1 cellular context compared by ENCODE assay signal in the genomic region with DNA sequence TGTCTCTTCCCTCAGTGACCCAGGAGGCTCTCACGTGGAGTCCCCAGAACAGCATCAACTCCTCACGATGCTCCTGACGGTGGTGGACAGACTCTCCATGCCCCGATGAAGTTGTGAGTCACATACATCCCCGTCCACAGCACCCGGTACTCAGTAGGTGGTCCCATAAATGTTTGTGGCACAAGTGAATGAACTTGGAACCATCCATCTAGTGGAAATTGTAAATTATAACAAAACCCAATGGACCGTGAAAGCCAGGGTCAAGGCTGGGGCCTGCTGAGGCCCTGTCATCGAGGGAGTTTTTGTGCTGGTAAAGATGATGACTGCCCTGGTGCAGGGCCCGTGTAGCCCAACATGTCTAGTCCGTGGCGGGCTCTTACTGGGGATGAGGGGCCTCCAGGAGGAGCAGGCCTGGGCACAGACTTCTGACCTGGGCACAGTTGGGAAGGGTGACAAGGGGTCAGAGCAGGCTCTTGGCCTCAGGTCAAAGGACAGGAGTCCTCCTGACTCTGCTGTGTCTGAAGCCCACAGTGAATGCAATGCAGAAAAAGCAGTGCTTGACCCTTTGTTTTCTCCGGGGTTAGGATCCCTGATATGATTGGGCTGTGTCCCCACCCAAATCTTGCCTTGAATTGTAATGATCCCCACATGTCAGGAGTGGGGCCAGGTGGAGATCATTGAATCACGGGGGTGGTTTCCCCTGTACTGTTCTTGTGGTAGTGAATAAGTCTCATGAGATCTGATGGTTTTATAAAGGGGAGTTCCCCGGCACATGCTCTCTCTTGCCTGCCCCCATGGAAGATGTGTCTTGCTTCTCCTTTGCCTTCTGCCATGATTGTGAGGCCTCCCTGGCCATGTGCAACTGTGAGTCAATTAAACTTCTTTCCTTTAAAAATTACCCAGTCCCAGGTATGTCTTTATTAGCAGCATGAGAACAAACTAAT.
TF ChIP-seq lines count a peak whose summit lies in the region.

No MANE protein-coding gene starts in this region.

TF ChIP-seq in GM12878, 131 proteins besides CTCF, POLR2A, EP300 and RAD21:
- TF ChIP-seq TBL1XR1 (IDR thresholded peaks at IDR 0.05; ENCODE audit: low read depth, low read length) (no peak), POU2F2 (IDR thresholded peaks at IDR 0.05; ENCODE audit: borderline replicate concordance, low read depth, low read length) (no peak), EGR1 (IDR thresholded peaks at IDR 0.05; ENCODE audit: borderline replicate concordance in 1 of 2, low read depth in 2 of 2, low read length in 2 of 2) (no peak), YY1 (IDR thresholded peaks at IDR 0.05; ENCODE audit: low read depth, low read length) (0 out of 2 replicates have a peak, but pooled peaks have one; percentile 14), DPF2 (IDR thresholded peaks at IDR 0.05) (no peak), RUNX3 (IDR thresholded peaks at IDR 0.05; ENCODE audit: low read length) (peak; percentile 31; the same call in 1 of the 2 replicates), FOXM1 (IDR thresholded peaks at IDR 0.05; ENCODE audit: low read depth, low read length) (no peak), HDAC2 (IDR thresholded peaks at IDR 0.05) (no peak), RB1 (IDR thresholded peaks at IDR 0.05; ENCODE audit: borderline replicate concordance) (no peak), MEF2B (IDR thresholded peaks at IDR 0.05; ENCODE audit: partially characterized antibody, poor library complexity, severe bottlenecking) (peak; percentile 25), BHLHE40 (IDR thresholded peaks at IDR 0.05; ENCODE audit: borderline replicate concordance in 1 of 2, low read depth in 2 of 2, low read length in 1 of 2) (peak in 1 of 2 experiments; percentile 68; a peak in 2 of 4 replicates), RELA (IDR thresholded peaks at IDR 0.05; ENCODE audit: borderline replicate concordance, partially characterized antibody) (peak; percentile 18)
- TF ChIP-seq, protein P1, sequence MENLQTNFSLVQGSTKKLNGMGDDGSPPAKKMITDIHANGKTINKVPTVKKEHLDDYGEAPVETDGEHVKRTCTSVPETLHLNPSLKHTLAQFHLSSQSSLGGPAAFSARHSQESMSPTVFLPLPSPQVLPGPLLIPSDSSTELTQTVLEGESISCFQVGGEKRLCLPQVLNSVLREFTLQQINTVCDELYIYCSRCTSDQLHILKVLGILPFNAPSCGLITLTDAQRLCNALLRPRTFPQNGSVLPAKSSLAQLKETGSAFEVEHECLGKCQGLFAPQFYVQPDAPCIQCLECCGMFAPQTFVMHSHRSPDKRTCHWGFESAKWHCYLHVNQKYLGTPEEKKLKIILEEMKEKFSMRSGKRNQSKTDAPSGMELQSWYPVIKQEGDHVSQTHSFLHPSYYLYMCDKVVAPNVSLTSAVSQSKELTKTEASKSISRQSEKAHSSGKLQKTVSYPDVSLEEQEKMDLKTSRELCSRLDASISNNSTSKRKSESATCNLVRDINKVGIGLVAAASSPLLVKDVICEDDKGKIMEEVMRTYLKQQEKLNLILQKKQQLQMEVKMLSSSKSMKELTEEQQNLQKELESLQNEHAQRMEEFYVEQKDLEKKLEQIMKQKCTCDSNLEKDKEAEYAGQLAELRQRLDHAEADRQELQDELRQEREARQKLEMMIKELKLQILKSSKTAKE (IDR thresholded peaks at IDR 0.05; ENCODE audit: low read depth, poor library complexity, severe bottlenecking) = no peak
- TF ChIP-seq, protein P2, sequence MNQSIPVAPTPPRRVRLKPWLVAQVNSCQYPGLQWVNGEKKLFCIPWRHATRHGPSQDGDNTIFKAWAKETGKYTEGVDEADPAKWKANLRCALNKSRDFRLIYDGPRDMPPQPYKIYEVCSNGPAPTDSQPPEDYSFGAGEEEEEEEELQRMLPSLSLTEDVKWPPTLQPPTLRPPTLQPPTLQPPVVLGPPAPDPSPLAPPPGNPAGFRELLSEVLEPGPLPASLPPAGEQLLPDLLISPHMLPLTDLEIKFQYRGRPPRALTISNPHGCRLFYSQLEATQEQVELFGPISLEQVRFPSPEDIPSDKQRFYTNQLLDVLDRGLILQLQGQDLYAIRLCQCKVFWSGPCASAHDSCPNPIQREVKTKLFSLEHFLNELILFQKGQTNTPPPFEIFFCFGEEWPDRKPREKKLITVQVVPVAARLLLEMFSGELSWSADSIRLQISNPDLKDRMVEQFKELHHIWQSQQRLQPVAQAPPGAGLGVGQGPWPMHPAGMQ (IDR thresholded peaks at IDR 0.05; ENCODE audit: borderline replicate concordance) = no peak
